Comparison of ENCODE assay signal across 17 cellular contexts in the genomic region with DNA sequence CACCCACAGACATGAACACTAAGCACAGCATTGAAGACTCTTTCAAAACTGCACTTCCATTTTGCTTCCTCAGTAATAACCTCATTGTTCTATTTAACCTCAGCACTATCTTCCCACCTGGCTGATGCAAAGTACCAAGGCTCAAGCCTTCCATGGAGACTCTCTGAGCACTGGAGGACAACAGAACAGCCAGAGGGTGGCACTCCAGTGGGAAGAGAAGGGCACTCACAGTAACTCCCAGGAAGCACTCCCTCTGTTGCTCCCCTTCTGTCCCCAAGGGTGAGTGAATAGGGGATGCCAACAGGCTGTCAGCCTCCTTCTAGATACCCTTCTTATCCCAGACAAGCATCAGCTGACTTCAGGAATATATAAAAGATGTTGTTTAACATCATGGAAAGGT.
"Had no signal": no experiment of that assay in that cellular context is flagged by ENCODE, and none has a peak within 500 bp of the region (broad histone marks: within the 10 kb centered on the region; RNA-seq: fewer than 3 reads in every experiment).

No MANE protein-coding gene starts in this region.

- ATAC-seq: activated naive CD8-positive, alpha-beta T cell treated with anti-CD3 and anti-CD28 coated beads, Interleukin-2, amount 50 U/mL, for 24 hours; foreskin keratinocyte; left colon; right cardiac atrium; upper lobe of right lung had no signal

- DNase-seq: activated CD4-positive, alpha-beta memory T cell treated with anti-CD3 and anti-CD28 coated beads, Interleukin-2, amount 10 ng/mL, durations not matched to agents 7 days and 5 days; activated CD8-positive, alpha-beta memory T cell treated with anti-CD3 and anti-CD28 coated beads, Interleukin-2, amount 50 U/mL, for 48 hours; activated naive CD4-positive, alpha-beta T cell treated with Interleukin-2 at 50 U/mL for 16 hours; activated naive CD8-positive, alpha-beta T cell treated with anti-CD3 and anti-CD28 coated beads, Interleukin-2, amount 50 U/mL, for 24 hours; esophagus squamous epithelium; foreskin keratinocyte; left colon; mammary epithelial cell; posterior cingulate gyrus; right cardiac atrium; spleen; stimulated activated CD4-positive, alpha-beta T cell treated with anti-CD3 and anti-CD28 coated beads, Interleukin-1b, Interleukin-23, amount 100 ng/mL, for 48 hours; stimulated activated naive CD4-positive, alpha-beta T cell; T-helper 9 cell; upper lobe of right lung had no signal

- H3K27ac ChIP-seq: foreskin keratinocyte, spleen, suprapubic skin, upper lobe of right lung had no signal

- H3K27me3 ChIP-seq: ascending aorta, foreskin keratinocyte, suprapubic skin, upper lobe of right lung had no signal

- H3K27ac Mint-ChIP-seq: activated CD4-positive, alpha-beta memory T cell treated with anti-CD3 and anti-CD28 coated beads, Interleukin-2, amount 10 ng/mL, durations not matched to agents 7 days and 5 days; activated naive CD8-positive, alpha-beta T cell treated with anti-CD3 and anti-CD28 coated beads, Interleukin-2, amount 50 U/mL, for 24 hours had no signal

- H3K36me3 ChIP-seq: ascending aorta, esophagus squamous epithelium, spleen, suprapubic skin, upper lobe of right lung had no signal

- H3K4me3 Mint-ChIP-seq: activated CD4-positive, alpha-beta memory T cell treated with anti-CD3 and anti-CD28 coated beads, Interleukin-2, amount 10 ng/mL, durations not matched to agents 7 days and 5 days; activated naive CD8-positive, alpha-beta T cell treated with anti-CD3 and anti-CD28 coated beads, Interleukin-2, amount 50 U/mL, for 24 hours had no signal

- H3K4me3 ChIP-seq: ascending aorta, esophagus squamous epithelium, spleen, suprapubic skin, upper lobe of right lung had no signal

- H3K9me3 Mint-ChIP-seq: activated CD4-positive, alpha-beta memory T cell treated with anti-CD3 and anti-CD28 coated beads, Interleukin-2, amount 10 ng/mL, durations not matched to agents 7 days and 5 days; activated naive CD8-positive, alpha-beta T cell treated with anti-CD3 and anti-CD28 coated beads, Interleukin-2, amount 50 U/mL, for 24 hours had no signal
